ENCODE assay signal across 22 cellular contexts in genomic region chr11:27557223-27557622, GRCh38.
"Had no signal": no experiment of that assay in that cellular context is flagged by ENCODE, and none has a peak within 500 bp of the region (broad histone marks: within the 10 kb centered on the region; RNA-seq: fewer than 3 reads in every experiment).

No MANE protein-coding gene starts in this region.

- H3K4me1 Mint-ChIP-seq: activated CD4-positive, alpha-beta memory T cell treated with anti-CD3 and anti-CD28 coated beads, Interleukin-2, amount 10 ng/mL, durations not matched to agents 7 days and 5 days; activated CD8-positive, alpha-beta memory T cell treated with anti-CD3 and anti-CD28 coated beads, Interleukin-2, amount 10 ng/mL, durations not matched to agents 7 days and 5 days; activated naive CD8-positive, alpha-beta T cell treated with anti-CD3 and anti-CD28 coated beads for 36 hours; natural killer cell; T-cell had no signal

- H3K36me3 Mint-ChIP-seq: activated CD8-positive, alpha-beta memory T cell treated with anti-CD3 and anti-CD28 coated beads, Interleukin-2, amount 10 ng/mL, durations not matched to agents 7 days and 5 days; activated naive CD8-positive, alpha-beta T cell treated with anti-CD3 and anti-CD28 coated beads for 36 hours; natural killer cell; T-cell had no signal

- H3K9me3 Mint-ChIP-seq: activated CD4-positive, alpha-beta memory T cell treated with anti-CD3 and anti-CD28 coated beads, Interleukin-2, amount 10 ng/mL, durations not matched to agents 7 days and 5 days; activated naive CD8-positive, alpha-beta T cell treated with anti-CD3 and anti-CD28 coated beads for 36 hours; T-cell had no signal

- H3K27ac Mint-ChIP-seq: activated CD4-positive, alpha-beta memory T cell treated with anti-CD3 and anti-CD28 coated beads, Interleukin-2, amount 10 ng/mL, durations not matched to agents 7 days and 5 days; activated CD8-positive, alpha-beta memory T cell treated with anti-CD3 and anti-CD28 coated beads, Interleukin-2, amount 10 ng/mL, durations not matched to agents 7 days and 5 days; activated naive CD8-positive, alpha-beta T cell treated with anti-CD3 and anti-CD28 coated beads for 36 hours; natural killer cell; T-cell had no signal

- H3K4me3 Mint-ChIP-seq: activated CD4-positive, alpha-beta memory T cell treated with anti-CD3 and anti-CD28 coated beads, Interleukin-2, amount 10 ng/mL, durations not matched to agents 7 days and 5 days; activated CD8-positive, alpha-beta memory T cell treated with anti-CD3 and anti-CD28 coated beads, Interleukin-2, amount 10 ng/mL, durations not matched to agents 7 days and 5 days; activated naive CD8-positive, alpha-beta T cell treated with anti-CD3 and anti-CD28 coated beads for 36 hours; natural killer cell; T-cell had no signal

- DNase-seq: activated CD4-positive, alpha-beta memory T cell treated with anti-CD3 and anti-CD28 coated beads, Interleukin-2, amount 10 ng/mL, durations not matched to agents 7 days and 5 days; activated CD4-positive, alpha-beta T cell treated with anti-CD3 and anti-CD28 coated beads for 48 hours; activated CD4-positive, CD25-positive, alpha-beta regulatory T cell; activated CD8-positive, alpha-beta memory T cell treated with anti-CD3 and anti-CD28 coated beads, Interleukin-2, amount 10 ng/mL, durations not matched to agents 7 days and 5 days; activated naive CD8-positive, alpha-beta T cell treated with anti-CD3 and anti-CD28 coated beads for 36 hours; cortex of kidney; effector CD4-positive, alpha-beta T cell; foreskin keratinocyte; glutamatergic neuron; hippocampal formation; islet precursor cell; left colon; lower lobe of right lung; natural killer cell; spleen; stimulated activated CD8-positive, alpha-beta memory T cell treated with anti-CD3 and anti-CD28 coated beads, Interleukin-4, amount 100 ng/mL, for 48 hours; stimulated activated naive CD4-positive, alpha-beta T cell; T-cell; thyroid gland had no signal

- H3K27ac ChIP-seq: esophagus muscularis mucosa, foreskin keratinocyte, lower lobe of right lung, parathyroid adenoma, spleen, thyroid gland had no signal

- ATAC-seq: activated CD8-positive, alpha-beta memory T cell treated with anti-CD3 and anti-CD28 coated beads, Interleukin-2, amount 10 ng/mL, durations not matched to agents 7 days and 5 days; foreskin keratinocyte; left colon; lower lobe of right lung; natural killer cell; sciatic nerve; T-cell had no signal

- H3K27me3 Mint-ChIP-seq: activated CD4-positive, alpha-beta memory T cell treated with anti-CD3 and anti-CD28 coated beads, Interleukin-2, amount 10 ng/mL, durations not matched to agents 7 days and 5 days; activated CD8-positive, alpha-beta memory T cell treated with anti-CD3 and anti-CD28 coated beads, Interleukin-2, amount 10 ng/mL, durations not matched to agents 7 days and 5 days; activated naive CD8-positive, alpha-beta T cell treated with anti-CD3 and anti-CD28 coated beads for 36 hours; T-cell had no signal
